ENCODE assay signal across 19 cellular contexts in genomic region chr5:171908638-171909037, GRCh38.
A peak's percentile ranks its signal among the peaks of the same experiment; 100 is the strongest.
DNase-seq lines count a peak whose midpoint lies in the region; ATAC-seq and TF ChIP-seq lines count a peak whose summit lies in the region.
"Had no signal": no experiment of that assay in that cellular context is flagged by ENCODE, and none has a peak within 500 bp of the region (broad histone marks: within the 10 kb centered on the region; RNA-seq: fewer than 3 reads in every experiment).

No MANE protein-coding gene starts in this region.

- H3K9me3 Mint-ChIP-seq in WTC11: no peaks in the 10 kb centered on the region
- H3K9me3 Mint-ChIP-seq: CD4-positive, alpha-beta memory T cell had no signal

- TF ChIP-seq CTCF in cardiac muscle cell (IDR thresholded peaks at IDR 0.05; ENCODE audit: low read depth, low read length) (no peak), left ventricle myocardium inferior (IDR thresholded peaks at IDR 0.05; ENCODE audit: borderline replicate concordance) (no peak), WTC11 (IDR thresholded peaks at IDR 0.05) (no peak), lower lobe of right lung (IDR thresholded peaks at IDR 0.05) (no peak), body of pancreas (IDR thresholded peaks at IDR 0.05) (no peak)

- H3K4me1 ChIP-seq in cardiac muscle cell (ENCODE audit: low read depth) (peaks cover 30% of the 10 kb centered on the region), left ventricle myocardium inferior (peaks cover 47% of the 10 kb centered on the region), lower lobe of right lung (peaks cover 30% of the 10 kb centered on the region), body of pancreas (peaks cover 40% of the 10 kb centered on the region)

- POLR2A ChIA-PET in WTC11 (lab: Charles Lee): no interaction called here

- peaks cover 5% of the 10 kb centered on the region for H3K36me3 Mint-ChIP-seq in WTC11

- DNase-seq in cardiac muscle cell (ENCODE audit: low read depth in 1 of 2, low spot score in 1 of 2) (no peak), left ventricle myocardium inferior (no peak), WTC11 (ENCODE audit: low spot score) (no peak), lower lobe of right lung (no peak), body of pancreas (no peak), putamen (ENCODE audit: low spot score) (no peak), SIG-M5 treated with dmso at 0.1 percent for 504 hours (lab: John Stamatoyannopoulos, UW; ENCODE audit: unreplicated experiment) (no peak)
- DNase-seq: Calu3; CD4-positive, alpha-beta memory T cell; Kasumi-1; MM.1S; NCI-H1092; NCI-H1436 treated with DMSO at 0.1 percent for 48 hours; NCI-H2029; NCI-H345; NCI-H524 treated with DMSO at 0.1 percent for 48 hours; PC-9 had no signal

- no peaks in the 10 kb centered on the region for H3K27me3 ChIP-seq in cardiac muscle cell
- no peaks in the 10 kb centered on the region for H3K27me3 ChIP-seq in left ventricle myocardium inferior (ENCODE audit: low read depth)
- H3K27me3 ChIP-seq in lower lobe of right lung (ENCODE audit: low read depth): no peaks in the 10 kb centered on the region
- H3K27me3 ChIP-seq in body of pancreas: no peaks in the 10 kb centered on the region
- H3K27me3 ChIP-seq: BLaER1, SJSA1 had no signal

- intact Hi-C loops in left ventricle myocardium inferior (cut with micrococcal nuclease): loop anchor here (5.0 kb wide), 1 partner anchor 491 kb away; the partner anchor contains the start of gene FGF18
- intact Hi-C loops in lower lobe of right lung (cut with DNase I): loop anchor here (10.0 kb wide), 1 partner anchor 494 kb away; the partner anchor contains the start of gene FGF18
- intact Hi-C loops in body of pancreas (cut with DNase I): loop anchor here (5.0 kb wide), 1 partner anchor 134 kb away; no protein-coding TSS in a partner anchor

- peak overlapping the region; percentile 5 for H3K27ac Mint-ChIP-seq in WTC11

- no peaks in the 10 kb centered on the region for H3K27me3 Mint-ChIP-seq in WTC11 (ENCODE audit: low read depth)
- H3K27me3 Mint-ChIP-seq: CD4-positive, alpha-beta memory T cell had no signal

- H3K27ac ChIP-seq in cardiac muscle cell (peak overlapping the region; percentile 30), left ventricle myocardium inferior (replicated peaks) (no peak overlapping the region), lower lobe of right lung (no peak overlapping the region), body of pancreas (no peak overlapping the region)
- H3K27ac ChIP-seq: BLaER1, PC-9, SJSA1 had no signal

- WGBS in body of pancreas, 2 donors: 56% methylated on average over 3 of the region's 3 CpGs

- no peaks in the 10 kb centered on the region for H3K9me3 ChIP-seq in cardiac muscle cell (ENCODE audit: low read depth)
- H3K9me3 ChIP-seq in left ventricle myocardium inferior (replicated peaks): no peaks in the 10 kb centered on the region
- H3K9me3 ChIP-seq in lower lobe of right lung: no peaks in the 10 kb centered on the region
- H3K9me3 ChIP-seq in body of pancreas: no peaks in the 10 kb centered on the region
- H3K9me3 ChIP-seq: BLaER1, SJSA1 had no signal

- TF ChIP-seq POLR2A in body of pancreas (IDR thresholded peaks at IDR 0.05): no peak

- ATAC-seq in WTC11: no peak
- ATAC-seq in lower lobe of right lung: peak; percentile 84 to 86
- ATAC-seq in body of pancreas: no peak

- CTCF ChIA-PET in WTC11 (lab: Charles Lee): interaction anchor here (0.6 to 1.7 kb wide), 7 partner anchors 16 to 490 kb away, joined by 3 to 6 read pairs (median 5); partner anchors contain the start of gene FBXW11

- no peak overlapping the region for H3K4me3 Mint-ChIP-seq in WTC11
- H3K4me3 Mint-ChIP-seq: CD4-positive, alpha-beta memory T cell had no signal

- H3K4me3 ChIP-seq in cardiac muscle cell: no peak overlapping the region
- no peak overlapping the region for H3K4me3 ChIP-seq in left ventricle myocardium inferior
- no peak overlapping the region for H3K4me3 ChIP-seq in lower lobe of right lung
- no peak overlapping the region for H3K4me3 ChIP-seq in body of pancreas
- H3K4me3 ChIP-seq: BLaER1, PC-9, SJSA1 had no signal

- H3K4me1 Mint-ChIP-seq in WTC11: peaks cover 40% of the 10 kb centered on the region

- H3K36me3 ChIP-seq in cardiac muscle cell: peaks cover 9% of the 10 kb centered on the region
- H3K36me3 ChIP-seq in left ventricle myocardium inferior: peaks cover 17% of the 10 kb centered on the region
- H3K36me3 ChIP-seq in lower lobe of right lung: peaks cover 10% of the 10 kb centered on the region
- H3K36me3 ChIP-seq in body of pancreas (replicated peaks in 1 of 2; ENCODE audit: insufficient read depth in 1 of 2, low read depth in 2 of 2): no peaks in the 10 kb centered on the region

TF ChIP-seq in WTC11, 78 proteins besides CTCF, POLR2A, EP300 and RAD21 (continues in another document):
- no peak for TF ChIP-seq EMX1 (CRISPR knock-in tag; IDR thresholded peaks at IDR 0.05)
- TF ChIP-seq AFF4 (CRISPR knock-in tag; IDR thresholded peaks at IDR 0.05; ENCODE audit: borderline replicate concordance): no peak
- TF ChIP-seq ZNF138 (CRISPR knock-in tag; conservative IDR thresholded peaks at IDR 0.05): no peak
- no peak for TF ChIP-seq NR1H2 (CRISPR knock-in tag; IDR thresholded peaks at IDR 0.05)
- TF ChIP-seq FOXP1 (CRISPR knock-in tag; IDR thresholded peaks at IDR 0.05; ENCODE audit: borderline replicate concordance): no peak
- no peak for TF ChIP-seq SMAD3 (CRISPR knock-in tag; IDR thresholded peaks at IDR 0.05; ENCODE audit: borderline replicate concordance)
- no peak for TF ChIP-seq TCF7 (CRISPR knock-in tag; IDR thresholded peaks at IDR 0.05; ENCODE audit: low read depth)
- no peak for TF ChIP-seq GABPB1 (CRISPR knock-in tag; IDR thresholded peaks at IDR 0.05)
- no peak for TF ChIP-seq ZBTB43 (CRISPR knock-in tag; IDR thresholded peaks at IDR 0.05)
- no peak for TF ChIP-seq ARID4B (CRISPR knock-in tag; IDR thresholded peaks at IDR 0.05; ENCODE audit: borderline replicate concordance)

Comparison
In these comparisons a context has a peak if more than half of its experiments do, and no peak if none do; other contexts are left out.
1. ATAC-seq: peak in lower lobe of right lung (2 of 2); none in WTC11 (single experiment) and body of pancreas (single experiment).